Comparison of ENCODE assay signal across 8 cellular contexts in genomic region chr11:27506200-27507182, GRCh38. TPM values are rescaled to one million over a fixed set of nuclear protein-coding genes. Genes with fewer than 3 reads are reported as not detected.
DNase-seq lines count a peak whose midpoint lies in the region; ATAC-seq, FAIRE-seq and TF ChIP-seq lines count a peak whose summit lies in the region.

TSS of gene LIN7C (minus strand) at chr11:27506769. CDS start at chr11:27506752, 17 bp downstream.

- peak within 1 kb of the TSS; percentile 77 for H3K27ac ChIP-seq in endothelial cell of umbilical vein (ENCODE audit: insufficient read depth, low read depth, low read length)

- dilution Hi-C loops in endothelial cell of umbilical vein (cut with MboI; ENCODE audit: extremely low pct_ligation_motif_present, low sequenced_read_pairs): no loop called here

- BruUV-seq in Calu3 (replicated peaks; lab: Mats Ljungman, UMichigan): TSS peak; percentile 57
- BruUV-seq in endothelial cell of umbilical vein (replicated peaks; lab: Mats Ljungman, UMichigan): TSS peak; percentile 50

- H3K4me3 ChIP-seq in NT2/D1 (ENCODE audit: insufficient read length, low read depth) (peak within 1 kb of the TSS; percentile 95), endothelial cell of umbilical vein (replicated peaks in 1 of 3; ENCODE audit: insufficient read depth in 1 of 3, low read depth in 1 of 3, low read length in 3 of 3) (peak within 1 kb of the TSS; percentile 44 to 92 (median 79))

- H3K79me2 ChIP-seq in endothelial cell of umbilical vein (ENCODE audit: control insufficient read depth, insufficient read depth, low read length): peaks cover 37% of the 10 kb centered on the region

- peak within 1 kb of the TSS; percentile 93 for H3K4me3 Mint-ChIP-seq in Calu3 (ENCODE audit: low read depth, unreplicated experiment)

- TF ChIP-seq CTCF in Calu3 (IDR thresholded peaks at IDR 0.05; ENCODE audit: unreplicated experiment) (no peak), endothelial cell of umbilical vein (IDR thresholded peaks at IDR 0.05; ENCODE audit: extremely low read depth in 1 of 2, insufficient read depth in 1 of 2, low read depth in 1 of 2, low read length in 2 of 2) (no peak)

- peak within 1 kb of the TSS; percentile 98 for H3K27ac Mint-ChIP-seq in Calu3 (ENCODE audit: unreplicated experiment)

- POLR2A ChIA-PET in endothelial cell of umbilical vein (lab: Charles Lee): no interaction called here

- H2AFZ ChIP-seq in endothelial cell of umbilical vein (ENCODE audit: low read depth, low read length): peak within 1 kb of the TSS; percentile 90

- H4K20me1 ChIP-seq in endothelial cell of umbilical vein (replicated peaks; ENCODE audit: control insufficient read depth, extremely low read depth, insufficient read depth, low read length): no peaks in the 10 kb centered on the region

- peak; percentile 86 for DNase-seq in Calu3
- DNase-seq in HUDEP-2 (lab: John Stamatoyannopoulos, UW; ENCODE audit: unreplicated experiment in 76 of 76): peak; percentile 26 to 95 (median 88)
- DNase-seq in NT2/D1 (ENCODE audit: low read depth, low spot score): peak; percentile 89
- DNase-seq in activated CD8-positive, alpha-beta memory T cell treated with anti-CD3 and anti-CD28 coated beads, Interleukin-2, amount 50 U/mL, for 24 hours (ENCODE audit: extremely low read depth): peak; percentile 91
- peak; percentile 96 for DNase-seq in endothelial cell of umbilical vein (ENCODE audit: low read depth, low spot score)
- DNase-seq in middle frontal gyrus (ENCODE audit: extremely low spot score, low spot score): peak; percentile 87
- peak; percentile 84 to 93 for DNase-seq in stimulated activated CD8-positive, alpha-beta memory T cell treated with anti-CD3 and anti-CD28 coated beads, Interleukin-2, amount 100 ng/mL, for 48 hours (ENCODE audit: low read depth in 2 of 2)

- no peaks in the 10 kb centered on the region for H3K9me1 ChIP-seq in endothelial cell of umbilical vein (replicated peaks; ENCODE audit: control insufficient read depth, extremely low read depth, insufficient read depth, low read length)

- no peaks in the 10 kb centered on the region for H3K9me3 Mint-ChIP-seq in Calu3 (ENCODE audit: low read depth, unreplicated experiment)

- H3K36me3 ChIP-seq in NT2/D1 (ENCODE audit: insufficient read depth, insufficient read length, low read length) (peaks cover 15% of the 10 kb centered on the region), endothelial cell of umbilical vein (ENCODE audit: control insufficient read depth in 2 of 2, extremely low read depth in 1 of 2, insufficient read depth in 2 of 2, low read length in 2 of 2) (no peaks in the 10 kb centered on the region)

- CTCF ChIA-PET in Calu3 (lab: Charles Lee): no interaction called here
- CTCF ChIA-PET in endothelial cell of umbilical vein (lab: Charles Lee): interaction anchor here (0.7 to 1.4 kb wide), 2 partner anchors 10 to 322 kb away, joined by 3 read pairs; no protein-coding TSS in a partner anchor

- no peaks in the 10 kb centered on the region for H3K27me3 Mint-ChIP-seq in Calu3 (ENCODE audit: unreplicated experiment)

- H3K27me3 ChIP-seq in NT2/D1 (ENCODE audit: insufficient read depth, insufficient read length) (no peaks in the 10 kb centered on the region), endothelial cell of umbilical vein (ENCODE audit: control insufficient read depth in 2 of 2, insufficient read depth in 2 of 2, low read length in 2 of 2) (no peaks in the 10 kb centered on the region)

- H3K4me1 ChIP-seq in NT2/D1 (ENCODE audit: insufficient read depth, insufficient read length): no peaks in the 10 kb centered on the region
- peaks cover 11% of the 10 kb centered on the region for H3K4me1 ChIP-seq in endothelial cell of umbilical vein (ENCODE audit: control insufficient read depth, extremely low read depth, insufficient read depth, low read length)

- peaks cover 27% of the 10 kb centered on the region for H3K36me3 Mint-ChIP-seq in Calu3 (ENCODE audit: insufficient read depth, unreplicated experiment)

- TF ChIP-seq POLR2A in endothelial cell of umbilical vein (IDR thresholded peaks at IDR 0.05; ENCODE audit: low read depth, low read length): peak; percentile 92

- peak; percentile 95 for ATAC-seq in GM21381 (IDR thresholded peaks at IDR 0.05; ENCODE audit: unreplicated experiment)

- peak within 1 kb of the TSS; percentile 92 for H3K9ac ChIP-seq in NT2/D1 (ENCODE audit: insufficient read length, low read depth)
- peak within 1 kb of the TSS; percentile 91 for H3K9ac ChIP-seq in endothelial cell of umbilical vein (replicated peaks; ENCODE audit: extremely low read depth, insufficient read depth, low read length)

- H3K9me3 ChIP-seq in NT2/D1 (ENCODE audit: insufficient read depth, low read length) (no peaks in the 10 kb centered on the region), endothelial cell of umbilical vein (replicated peaks; ENCODE audit: control insufficient read depth, insufficient read depth, low read length) (no peaks in the 10 kb centered on the region)

- intact Hi-C loops in Calu3 (cut with micrococcal nuclease; ENCODE audit: unreplicated experiment): no loop called here
- intact Hi-C loops in endothelial cell of umbilical vein (cut with micrococcal nuclease): loop anchor here (1.0 kb wide), 1 partner anchor 9 kb away; no protein-coding TSS in a partner anchor

- peak within 1 kb of the TSS; percentile 68 for H3K4me2 ChIP-seq in endothelial cell of umbilical vein (ENCODE audit: insufficient read depth, low read length)

- H3K4me1 Mint-ChIP-seq in Calu3 (ENCODE audit: low read depth, unreplicated experiment): peaks cover 25% of the 10 kb centered on the region

- peak; percentile 89 for FAIRE-seq in endothelial cell of umbilical vein (lab: Jason Lieb, UNC)

TF ChIP-seq in endothelial cell of umbilical vein, 7 proteins besides CTCF, POLR2A, EP300 and RAD21:
- no peak for TF ChIP-seq MYC (IDR thresholded peaks at IDR 0.05; ENCODE audit: low read depth, low read length)
- peak; percentile 96 for TF ChIP-seq POLR2AphosphoS5 (IDR thresholded peaks at IDR 0.05; ENCODE audit: insufficient read depth, low read depth, low read length)

RNA-seq across cellular contexts. Expression of gene LIN7C, which starts in this region (rescaled TPM):
- 43.7 and 46.4 TPM in 2 replicates for total RNA-seq in Calu3 (2022)
- total RNA-seq in endothelial cell of umbilical vein: 23.6 and 24.9 TPM in 2 replicates
- polyA plus RNA-seq in endothelial cell of umbilical vein: 6.0 and 7.1 TPM in 2 replicates
- 6.5 and 7.3 TPM in 2 replicates for polyA plus RNA-seq in endothelial cell of umbilical vein (2011; cell fraction: cytosol; rRNA removed)
- 5.1 and 7.6 TPM in 2 replicates for polyA plus RNA-seq in endothelial cell of umbilical vein (2011; cell fraction: nucleus; rRNA removed)
- 5.7 and 8.9 TPM in 2 replicates for polyA plus RNA-seq in endothelial cell of umbilical vein (2012)
- polyA minus RNA-seq in endothelial cell of umbilical vein: 6.1 and 7.5 TPM in 2 replicates
- polyA minus RNA-seq in endothelial cell of umbilical vein (2011; cell fraction: cytosol; rRNA and poly(A)+ RNA removed): 29.0 TPM
- 7.5 and 12.4 TPM in 2 replicates for polyA minus RNA-seq in endothelial cell of umbilical vein (2011; cell fraction: nucleus; rRNA and poly(A)+ RNA removed)

Comparison
In these comparisons a context has a peak if more than half of its experiments do, and no peak if none do; other contexts are left out.
1. Peak in every context shown above with its lines: DNase-seq, ATAC-seq, H3K4me3 ChIP-seq and H3K27ac ChIP-seq.